Comparison of ENCODE assay signal across 5 cellular contexts in genomic region chr4:12548678-12549077, GRCh38.
"Had no signal": no experiment of that assay in that cellular context is flagged by ENCODE, and none has a peak within 500 bp of the region (broad histone marks: within the 10 kb centered on the region; RNA-seq: fewer than 3 reads in every experiment).

No MANE protein-coding gene starts in this region.

- H3K27ac Mint-ChIP-seq: IgD-negative memory B cell had no signal

- H3K4me1 Mint-ChIP-seq: IgD-negative memory B cell had no signal

- H3K27ac ChIP-seq: HL-60 had no signal

- H3K27me3 Mint-ChIP-seq: IgD-negative memory B cell had no signal

- H3K4me3 ChIP-seq: K562 had no signal

- H3K36me3 Mint-ChIP-seq: IgD-negative memory B cell had no signal

- DNase-seq: IMR-90, KBM-7 had no signal

- H3K4me3 Mint-ChIP-seq: IgD-negative memory B cell had no signal
